In the genomic region with DNA sequence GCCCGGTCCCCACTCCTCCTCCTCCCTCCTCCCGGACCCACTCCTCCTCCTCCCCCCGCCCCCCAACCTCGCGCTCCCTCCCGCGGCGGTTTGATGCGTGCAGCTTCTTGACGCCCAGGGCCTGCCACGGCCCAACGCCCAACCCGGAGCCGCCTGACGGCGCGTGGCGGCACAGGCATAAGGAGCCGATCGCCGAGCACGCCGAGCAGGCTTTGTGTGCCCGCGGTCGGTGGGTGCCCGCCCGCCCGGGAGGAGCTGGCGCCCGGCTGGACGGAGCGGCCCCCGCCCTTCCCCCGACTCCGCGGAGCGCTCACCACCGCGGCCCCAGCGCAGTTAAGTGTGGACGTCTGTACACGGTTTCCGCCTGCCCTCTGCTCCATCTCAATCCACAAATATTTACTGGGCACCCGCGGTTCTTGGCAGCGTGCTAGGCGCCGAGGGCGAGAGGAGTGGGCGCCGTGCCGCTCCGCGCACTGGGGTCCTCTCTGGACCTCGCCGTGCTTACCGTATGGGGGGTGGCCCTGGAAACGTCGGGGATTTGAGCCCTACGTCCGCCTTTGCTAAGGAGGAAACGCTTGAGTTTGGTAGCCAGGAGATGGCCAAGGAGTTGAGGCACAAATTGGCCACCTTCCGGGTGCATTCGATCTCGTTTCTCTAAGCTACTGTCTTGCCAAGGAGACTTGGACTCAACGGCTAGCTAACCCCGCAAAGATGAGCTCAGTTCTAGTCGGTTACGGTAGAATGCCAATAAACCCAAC, we compare ENCODE assay signal across 8 cellular contexts. TPM values are rescaled to one million over a fixed set of nuclear protein-coding genes. Genes with fewer than 3 reads are reported as not detected.
DNase-seq lines count a peak whose midpoint lies in the region; TF ChIP-seq lines count a peak whose summit lies in the region.

No MANE protein-coding gene starts in this region.

- 0 out of 2 replicates have a peak, but pooled peaks cover 11% of the 10 kb centered on the region for H3K4me1 ChIP-seq in HEK293 (ENCODE audit: control insufficient read depth, insufficient read depth, low read length)

- H3K9me3 ChIP-seq in HEK293 (ENCODE audit: control insufficient read depth, insufficient read depth, low read depth, low read length): no peaks in the 10 kb centered on the region

- peaks cover 0 to 9% of the 10 kb centered on the region in 2 experiments; a peak in 1 of 3 replicates for H3K36me3 ChIP-seq in HEK293 (ENCODE audit: control insufficient read depth in 2 of 2, insufficient read depth in 1 of 2, low read length in 2 of 2)

- POLR2A ChIA-PET in HEK293 (lab: Yijun Ruan, JAX): interaction anchor here (0.6 to 3.2 kb wide), 16 partner anchors 8 to 90 kb away, joined by 3 to 63 read pairs (median 6); partner anchors contain the start of genes ISG20L2, METTL25B, MRPL24 and PRCC

- CTCF ChIA-PET in HEK293 (lab: Yijun Ruan, JAX): interaction anchor here (0.7 to 2.5 kb wide), 6 partner anchors 9 to 292 kb away, joined by 3 to 9 read pairs (median 3); no protein-coding TSS in a partner anchor

- TF ChIP-seq CTCF in HEK293 (tag by site-specific recombination; IDR thresholded peaks at IDR 0.05): peak; percentile 17; the same call in 1 of the 2 replicates
- TF ChIP-seq CTCF in NB4 (IDR thresholded peaks at IDR 0.05; ENCODE audit: low read depth, low read length): no peak

- H3K27ac ChIP-seq in HEK293 (ENCODE audit: extremely low read depth, low read depth, low read length): peak overlapping the region; percentile 95
- H3K27ac ChIP-seq in substantia nigra (ENCODE audit: low read depth, low read length, poor library complexity, severe bottlenecking): peak overlapping the region; percentile 94

- peak overlapping the region; percentile 87 for H3K4me3 ChIP-seq in HEK293 (ENCODE audit: low read depth, low read length)
- peak overlapping the region; percentile 99 for H3K4me3 ChIP-seq in NB4 (ENCODE audit: low read depth, low read length)

- TF ChIP-seq POLR2A in NB4 (IDR thresholded peaks at IDR 0.05; ENCODE audit: extremely low read depth, insufficient read length): peak; percentile 69

- DNase-seq in GDM1 (lab: John Stamatoyannopoulos, UW) (peak; percentile 97), NB4 (ENCODE audit: low read depth) (peak; percentile 99), SK-N-DZ (ENCODE audit: low spot score) (peak; percentile 96), germinal center (ENCODE audit: low spot score) (peak; percentile 93), non-pigmented ciliary epithelial cell (ENCODE audit: low read depth) (peak; percentile 78), substantia nigra (lab: John Stamatoyannopoulos, UW) (peak; percentile 73 to 99 (median 96))
- DNase-seq in activated naive CD4-positive, alpha-beta T cell treated with anti-CD3 and anti-CD28 coated beads, Interleukin-2, amount 50 U/mL, for 16 hours: peak; percentile 98

TF ChIP-seq in HEK293, 187 proteins besides CTCF, POLR2A, EP300 and RAD21 (continues in another document):
- TF ChIP-seq ZNF24 (tag by site-specific recombination; IDR thresholded peaks at IDR 0.05): 0 out of 2 replicates have a peak, but pooled peaks have one; percentile 46
- no peak for TF ChIP-seq ZNF19 (tag by site-specific recombination; IDR thresholded peaks at IDR 0.05; ENCODE audit: low read depth)
- TF ChIP-seq ZNF610 (tag by site-specific recombination; IDR thresholded peaks at IDR 0.05; ENCODE audit: borderline replicate concordance): peak; percentile 78; the same call in 1 of the 2 replicates
- TF ChIP-seq ZBTB49 (tag by site-specific recombination; IDR thresholded peaks at IDR 0.05; ENCODE audit: low read depth): no peak
- TF ChIP-seq ZNF16 (tag by site-specific recombination; IDR thresholded peaks at IDR 0.05; ENCODE audit: low read depth): no peak
- TF ChIP-seq FEZF1 (tag by site-specific recombination; IDR thresholded peaks at IDR 0.05): no peak
- no peak for TF ChIP-seq ZNF707 (tag by site-specific recombination; IDR thresholded peaks at IDR 0.05)
- peak; percentile 41; the same call in 1 of the 2 replicates for TF ChIP-seq ZNF629 (tag by site-specific recombination; IDR thresholded peaks at IDR 0.05)
- TF ChIP-seq, protein P1, sequence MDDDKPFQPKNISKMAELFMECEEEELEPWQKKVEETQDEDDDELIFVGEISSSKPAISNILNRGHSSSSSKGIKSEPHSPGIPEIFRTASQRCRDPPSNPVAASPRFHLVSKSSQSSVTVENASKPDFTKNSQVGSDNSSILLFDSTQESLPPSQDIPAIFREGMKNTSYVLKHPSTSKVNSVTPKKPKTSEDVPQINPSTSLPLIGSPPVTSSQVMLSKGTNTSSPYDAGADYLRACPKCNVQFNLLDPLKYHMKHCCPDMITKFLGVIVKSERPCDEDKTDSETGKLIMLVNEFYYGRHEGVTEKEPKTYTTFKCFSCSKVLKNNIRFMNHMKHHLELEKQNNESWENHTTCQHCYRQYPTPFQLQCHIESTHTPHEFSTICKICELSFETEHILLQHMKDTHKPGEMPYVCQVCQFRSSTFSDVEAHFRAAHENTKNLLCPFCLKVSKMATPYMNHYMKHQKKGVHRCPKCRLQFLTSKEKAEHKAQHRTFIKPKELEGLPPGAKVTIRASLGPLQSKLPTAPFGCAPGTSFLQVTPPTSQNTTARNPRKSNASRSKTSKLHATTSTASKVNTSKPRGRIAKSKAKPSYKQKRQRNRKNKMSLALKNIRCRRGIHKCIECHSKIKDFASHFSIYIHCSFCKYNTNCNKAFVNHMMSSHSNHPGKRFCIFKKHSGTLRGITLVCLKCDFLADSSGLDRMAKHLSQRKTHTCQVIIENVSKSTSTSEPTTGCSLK (tag by site-specific recombination; IDR thresholded peaks at IDR 0.05): no peak
- no peak for TF ChIP-seq SCRT2 (tag by site-specific recombination; IDR thresholded peaks at IDR 0.05)
- TF ChIP-seq, protein P2, sequence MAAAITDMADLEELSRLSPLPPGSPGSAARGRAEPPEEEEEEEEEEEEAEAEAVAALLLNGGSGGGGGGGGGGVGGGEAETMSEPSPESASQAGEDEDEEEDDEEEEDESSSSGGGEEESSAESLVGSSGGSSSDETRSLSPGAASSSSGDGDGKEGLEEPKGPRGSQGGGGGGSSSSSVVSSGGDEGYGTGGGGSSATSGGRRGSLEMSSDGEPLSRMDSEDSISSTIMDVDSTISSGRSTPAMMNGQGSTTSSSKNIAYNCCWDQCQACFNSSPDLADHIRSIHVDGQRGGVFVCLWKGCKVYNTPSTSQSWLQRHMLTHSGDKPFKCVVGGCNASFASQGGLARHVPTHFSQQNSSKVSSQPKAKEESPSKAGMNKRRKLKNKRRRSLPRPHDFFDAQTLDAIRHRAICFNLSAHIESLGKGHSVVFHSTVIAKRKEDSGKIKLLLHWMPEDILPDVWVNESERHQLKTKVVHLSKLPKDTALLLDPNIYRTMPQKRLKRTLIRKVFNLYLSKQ (tag by site-specific recombination; IDR thresholded peaks at IDR 0.05; ENCODE audit: borderline replicate concordance): no peak
- no peak for TF ChIP-seq ZNF791 (tag by site-specific recombination; IDR thresholded peaks at IDR 0.05)
- peak; percentile 90 for TF ChIP-seq SP3 (tag by site-specific recombination; IDR thresholded peaks at IDR 0.05)
- TF ChIP-seq ZNF544 (tag by site-specific recombination; IDR thresholded peaks at IDR 0.05): no peak
- TF ChIP-seq, protein P3, sequence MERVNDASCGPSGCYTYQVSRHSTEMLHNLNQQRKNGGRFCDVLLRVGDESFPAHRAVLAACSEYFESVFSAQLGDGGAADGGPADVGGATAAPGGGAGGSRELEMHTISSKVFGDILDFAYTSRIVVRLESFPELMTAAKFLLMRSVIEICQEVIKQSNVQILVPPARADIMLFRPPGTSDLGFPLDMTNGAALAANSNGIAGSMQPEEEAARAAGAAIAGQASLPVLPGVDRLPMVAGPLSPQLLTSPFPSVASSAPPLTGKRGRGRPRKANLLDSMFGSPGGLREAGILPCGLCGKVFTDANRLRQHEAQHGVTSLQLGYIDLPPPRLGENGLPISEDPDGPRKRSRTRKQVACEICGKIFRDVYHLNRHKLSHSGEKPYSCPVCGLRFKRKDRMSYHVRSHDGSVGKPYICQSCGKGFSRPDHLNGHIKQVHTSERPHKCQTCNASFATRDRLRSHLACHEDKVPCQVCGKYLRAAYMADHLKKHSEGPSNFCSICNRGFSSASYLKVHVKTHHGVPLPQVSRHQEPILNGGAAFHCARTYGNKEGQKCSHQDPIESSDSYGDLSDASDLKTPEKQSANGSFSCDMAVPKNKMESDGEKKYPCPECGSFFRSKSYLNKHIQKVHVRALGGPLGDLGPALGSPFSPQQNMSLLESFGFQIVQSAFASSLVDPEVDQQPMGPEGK (tag by site-specific recombination; IDR thresholded peaks at IDR 0.05): peak; percentile 88
- TF ChIP-seq ZNF423 (tag by site-specific recombination; IDR thresholded peaks at IDR 0.05): peak; percentile 78; the same call in 1 of the 2 replicates
- TF ChIP-seq KLF9 (tag by site-specific recombination; IDR thresholded peaks at IDR 0.05; ENCODE audit: low read depth): peak; percentile 56

RNA-seq across cellular contexts. Expression of gene HDGF, which starts 0.4 kb away (rescaled TPM):
- polyA plus RNA-seq in SK-N-DZ (2014; cell fraction: cytosol; rRNA removed): 375 and 505 TPM in 2 replicates
- polyA plus RNA-seq in SK-N-DZ (2014; cell fraction: nucleus; rRNA removed): 394 and 426 TPM in 2 replicates

RNA-seq across cellular contexts. Expression of gene MRPL24, which starts 11.0 kb away (rescaled TPM):
- polyA plus RNA-seq in SK-N-DZ (2014; cell fraction: cytosol; rRNA removed): 98.9 and 109 TPM in 2 replicates
- 67.7 and 93.2 TPM in 2 replicates for polyA plus RNA-seq in SK-N-DZ (2014; cell fraction: nucleus; rRNA removed)

RNA-seq across cellular contexts. Expression of gene PRCC, which starts 15.4 kb away (rescaled TPM):
- polyA plus RNA-seq in SK-N-DZ (2014; cell fraction: cytosol; rRNA removed): 50.6 and 54.6 TPM in 2 replicates
- 27.8 and 36.4 TPM in 2 replicates for polyA plus RNA-seq in SK-N-DZ (2014; cell fraction: nucleus; rRNA removed)

RNA-seq across cellular contexts. Expression of gene ISG20L2, which starts 23.3 kb away (rescaled TPM):
- 40.3 and 50.7 TPM in 2 replicates for polyA plus RNA-seq in SK-N-DZ (2014; cell fraction: cytosol; rRNA removed)
- 5.3 and 6.9 TPM in 2 replicates for polyA plus RNA-seq in SK-N-DZ (2014; cell fraction: nucleus; rRNA removed)

RNA-seq across cellular contexts. Expression of gene METTL25B, which starts 23.6 kb away (rescaled TPM):
- polyA plus RNA-seq in SK-N-DZ (2014; cell fraction: cytosol; rRNA removed): 37.7 and 39.2 TPM in 2 replicates
- 54.6 and 79.2 TPM in 2 replicates for polyA plus RNA-seq in SK-N-DZ (2014; cell fraction: nucleus; rRNA removed)

Comparison
In these comparisons a context has a peak if more than half of its experiments do, and no peak if none do; other contexts are left out.
1. Peak in every context shown above with its lines: DNase-seq, H3K4me3 ChIP-seq and H3K27ac ChIP-seq.